Comparison of ENCODE assay signal across 17 cellular contexts in the genomic region with DNA sequence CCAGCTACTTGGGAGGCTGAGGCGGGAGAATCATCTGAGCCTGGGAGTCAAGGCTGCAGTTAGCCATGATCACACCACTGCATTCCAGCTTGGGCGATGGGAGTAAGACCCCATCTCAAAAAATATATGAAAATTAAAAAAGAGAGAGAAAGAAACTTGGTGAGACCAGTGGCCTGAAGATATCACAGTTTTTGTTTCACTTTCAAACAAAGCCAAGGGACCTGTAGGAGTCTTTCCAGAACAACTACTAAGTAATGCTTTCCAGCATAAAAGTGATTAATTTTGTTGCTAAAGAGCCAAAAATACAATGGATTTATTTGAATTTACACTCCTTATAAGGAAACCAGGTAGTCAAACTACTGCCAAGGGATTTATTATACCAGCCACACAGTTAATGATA.
"Had no signal": no experiment of that assay in that cellular context is flagged by ENCODE, and none has a peak within 500 bp of the region (broad histone marks: within the 10 kb centered on the region; RNA-seq: fewer than 3 reads in every experiment).

No MANE protein-coding gene starts in this region.

- H3K4me1 Mint-ChIP-seq: neural crest cell had no signal

- H3K27me3 Mint-ChIP-seq: activated T-cell treated with anti-CD3 and anti-CD28 coated beads, Interleukin-2, amount 50 U/mL, for 24 hours had no signal

- H3K9me3 Mint-ChIP-seq: activated naive CD4-positive, alpha-beta T cell treated with anti-CD3 and anti-CD28 coated beads, Interleukin-2, amount 50 U/mL, for 72 hours; activated T-cell treated with anti-CD3 and anti-CD28 coated beads, Interleukin-2, amount 50 U/mL, for 24 hours; neural crest cell had no signal

- DNase-seq: activated CD4-positive, alpha-beta T cell treated with anti-CD3 and anti-CD28 coated beads for 1 hour; activated CD4-positive, alpha-beta T cell treated with anti-CD3 and anti-CD28 coated beads, Interleukin-2, amount 50 U/mL, for 4 hours; activated effector memory CD4-positive, alpha-beta T cell treated with Interleukin-2 at 50 U/mL for 16 hours; activated T-cell treated with anti-CD3 and anti-CD28 coated beads, Interleukin-2, amount 50 U/mL, for 24 hours; amygdala; body of pancreas; caudate nucleus; colonic mucosa; islet precursor cell; psoas muscle; right lobe of liver; upper lobe of right lung had no signal

- ATAC-seq: activated naive CD4-positive, alpha-beta T cell treated with anti-CD3 and anti-CD28 coated beads, Interleukin-2, amount 50 U/mL, for 72 hours; body of pancreas; left lobe of liver; psoas muscle; right lobe of liver; upper lobe of right lung had no signal

- H3K27ac Mint-ChIP-seq: activated naive CD4-positive, alpha-beta T cell treated with anti-CD3 and anti-CD28 coated beads, Interleukin-2, amount 50 U/mL, for 72 hours; activated T-cell treated with anti-CD3 and anti-CD28 coated beads, Interleukin-2, amount 50 U/mL, for 24 hours had no signal

- H3K9me3 ChIP-seq: body of pancreas, colonic mucosa, psoas muscle, right lobe of liver, thoracic aorta, upper lobe of right lung had no signal

- H3K27me3 ChIP-seq: body of pancreas, colonic mucosa, hepatocyte, right lobe of liver, upper lobe of right lung had no signal

- H3K4me2 ChIP-seq: hepatocyte had no signal

- H3K36me3 ChIP-seq: colonic mucosa, thoracic aorta had no signal

- H3K36me3 Mint-ChIP-seq: activated naive CD4-positive, alpha-beta T cell treated with anti-CD3 and anti-CD28 coated beads, Interleukin-2, amount 50 U/mL, for 72 hours had no signal

- H3K4me3 Mint-ChIP-seq: activated T-cell treated with anti-CD3 and anti-CD28 coated beads, Interleukin-2, amount 50 U/mL, for 24 hours; neural crest cell had no signal

- H3K27ac ChIP-seq: colonic mucosa, hepatocyte, psoas muscle, right lobe of liver, thoracic aorta, upper lobe of right lung had no signal

- H2AFZ ChIP-seq: hepatocyte had no signal

- H3K4me3 ChIP-seq: body of pancreas, colonic mucosa, hepatocyte, psoas muscle, right lobe of liver, thoracic aorta, upper lobe of right lung had no signal

- H3K79me2 ChIP-seq: hepatocyte had no signal

- H3K4me1 ChIP-seq: body of pancreas, colonic mucosa, psoas muscle, right lobe of liver, upper lobe of right lung had no signal
